In genomic region chr16:66653581-66654350, GRCh38 we compare ENCODE assay signal across 22 cellular contexts. TPM values are rescaled to one million over a fixed set of nuclear protein-coding genes. Genes with fewer than 3 reads are reported as not detected.
DNase-seq lines count a peak whose midpoint lies in the region; ATAC-seq and TF ChIP-seq lines count a peak whose summit lies in the region.
"Had no signal": no experiment of that assay in that cellular context is flagged by ENCODE, and none has a peak within 500 bp of the region (broad histone marks: within the 10 kb centered on the region; RNA-seq: fewer than 3 reads in every experiment).

No MANE protein-coding gene starts in this region.

- DNase-seq in GM23338 (ENCODE audit: low spot score) (no peak), NOMO-1 (lab: John Stamatoyannopoulos, UW; ENCODE audit: unreplicated experiment in 2 of 2) (peak; percentile 14 to 56), fibroblast of mammary gland (ENCODE audit: low read depth) (peak; percentile 59), posterior vena cava (ENCODE audit: low spot score) (peak; percentile 10), NCI-H69 (lab: John Stamatoyannopoulos, UW) (no peak), hypothalamus (lab: John Stamatoyannopoulos, UW) (no peak), progenitor cell of endocrine pancreas (ENCODE audit: low spot score, unreplicated experiment) (no peak)
- DNase-seq: activated CD8-positive, alpha-beta T cell treated with anti-CD3 and anti-CD28 coated beads for 36 hours; activated naive CD4-positive, alpha-beta T cell treated with anti-CD3 and anti-CD28 coated beads, Interleukin-2, amount 10 ng/mL, durations not matched to agents 7 days and 5 days; activated T-cell treated with anti-CD3 and anti-CD28 coated beads, Interleukin-2, amount 50 U/mL, for 4 hours; COR-L47; effector CD4-positive, alpha-beta T cell; left ventricle myocardium superior; MG63; NCI-H2081; NK-92 treated with Interleukin-12 subunit alpha and Interleukin-12 subunit beta, amount 100 ng/mL, for 24 hours; RPMI8226; stimulated activated CD8-positive, alpha-beta memory T cell treated with anti-CD3 and anti-CD28 coated beads, Interleukin-4, amount 100 ng/mL, for 48 hours had no signal

- intact Hi-C loops in posterior vena cava (cut with DNase I), result no loop called here

- H3K4me2 ChIP-seq in GM23338, result no peak overlapping the region

- H3F3A ChIP-seq in GM23338 (replicated peaks; ENCODE audit: low read depth), result no peaks in the 10 kb centered on the region

- no peaks in the 10 kb centered on the region for H3K27me3 ChIP-seq in GM23338 (ENCODE audit: insufficient read depth)
- H3K27me3 ChIP-seq: esophagus muscularis mucosa, MG63, upper lobe of right lung had no signal

- H3K9me2 ChIP-seq in GM23338 (ENCODE audit: insufficient read depth), result no peaks in the 10 kb centered on the region

- peaks cover 2% of the 10 kb centered on the region for H3K27me3 Mint-ChIP-seq in GM23338 (ENCODE audit: insufficient read depth, low read depth, poor library complexity)
- H3K27me3 Mint-ChIP-seq in progenitor cell of endocrine pancreas, result no peaks in the 10 kb centered on the region

- peaks cover 24% of the 10 kb centered on the region; the same call in 2 of the 3 replicates for H3K4me1 Mint-ChIP-seq in GM23338
- peaks cover 20% of the 10 kb centered on the region for H3K4me1 Mint-ChIP-seq in progenitor cell of endocrine pancreas (ENCODE audit: low read depth)

- TF ChIP-seq CTCF in GM23338 (conservative IDR thresholded peaks at IDR 0.05; ENCODE audit: low read depth in 2 of 2) (no peak), fibroblast of mammary gland (conservative IDR thresholded peaks at IDR 0.05; ENCODE audit: control insufficient read depth, insufficient read depth, low read depth, low read length) (no peak), progenitor cell of endocrine pancreas (IDR thresholded peaks at IDR 0.05; ENCODE audit: unreplicated experiment) (no peak)

- no peaks in the 10 kb centered on the region for H3K36me3 Mint-ChIP-seq in GM23338 (ENCODE audit: low read depth)
- no peaks in the 10 kb centered on the region for H3K36me3 Mint-ChIP-seq in progenitor cell of endocrine pancreas (ENCODE audit: insufficient read depth)
- H3K36me3 Mint-ChIP-seq: activated naive CD4-positive, alpha-beta T cell treated with anti-CD3 and anti-CD28 coated beads, Interleukin-2, amount 10 ng/mL, durations not matched to agents 7 days and 5 days had no signal

- ATAC-seq in GM23338, result no peak
- ATAC-seq: activated CD4-positive, CD25-positive, alpha-beta regulatory T cell treated with anti-CD3 and anti-CD28 coated beads, Interleukin-2, amount 50 U/mL, for 24 hours; activated CD8-positive, alpha-beta T cell treated with anti-CD3 and anti-CD28 coated beads for 36 hours; activated T-cell treated with anti-CD3 and anti-CD28 coated beads, Interleukin-2, amount 50 U/mL, for 4 hours; left ventricle myocardium superior; upper lobe of right lung had no signal

- H3K9me3 Mint-ChIP-seq in GM23338 (no peaks in the 10 kb centered on the region), progenitor cell of endocrine pancreas (ENCODE audit: low read depth) (no peaks in the 10 kb centered on the region)
- H3K9me3 Mint-ChIP-seq: activated CD8-positive, alpha-beta T cell treated with anti-CD3 and anti-CD28 coated beads for 36 hours; activated naive CD4-positive, alpha-beta T cell treated with anti-CD3 and anti-CD28 coated beads, Interleukin-2, amount 10 ng/mL, durations not matched to agents 7 days and 5 days; activated T-cell treated with anti-CD3 and anti-CD28 coated beads, Interleukin-2, amount 50 U/mL, for 4 hours had no signal

- peaks cover 7% of the 10 kb centered on the region; the same call in 1 of the 2 replicates for H4K20me1 ChIP-seq in GM23338 (replicated peaks; ENCODE audit: insufficient read depth)

- no peak overlapping the region for H3K27ac ChIP-seq in GM23338 (ENCODE audit: low read depth)
- H3K27ac ChIP-seq: esophagus muscularis mucosa, upper lobe of right lung had no signal

- H2AFZ ChIP-seq in GM23338, result no peak overlapping the region

- H3K4me3 Mint-ChIP-seq in GM23338, result no peak overlapping the region
- no peak overlapping the region for H3K4me3 Mint-ChIP-seq in progenitor cell of endocrine pancreas (ENCODE audit: low read depth)
- H3K4me3 Mint-ChIP-seq: activated CD8-positive, alpha-beta T cell treated with anti-CD3 and anti-CD28 coated beads for 36 hours; activated naive CD4-positive, alpha-beta T cell treated with anti-CD3 and anti-CD28 coated beads, Interleukin-2, amount 10 ng/mL, durations not matched to agents 7 days and 5 days; activated T-cell treated with anti-CD3 and anti-CD28 coated beads, Interleukin-2, amount 50 U/mL, for 4 hours; B cell had no signal

- peaks cover 29% of the 10 kb centered on the region for H3K79me2 ChIP-seq in GM23338 (replicated peaks; ENCODE audit: insufficient read depth)

- no peak overlapping the region for H3K4me3 ChIP-seq in GM23338
- H3K4me3 ChIP-seq in fibroblast of mammary gland (ENCODE audit: control insufficient read depth, low read depth, low read length), result no peak overlapping the region
- H3K4me3 ChIP-seq: esophagus muscularis mucosa, MG63, upper lobe of right lung had no signal

- peaks cover 8% of the 10 kb centered on the region for H3K4me1 ChIP-seq in GM23338 (ENCODE audit: insufficient read depth)

- H3K27ac Mint-ChIP-seq in GM23338 (0 out of 2 replicates have a peak overlapping the region, but pooled peaks have one; percentile 1), progenitor cell of endocrine pancreas (no peak overlapping the region)
- H3K27ac Mint-ChIP-seq: activated CD8-positive, alpha-beta T cell treated with anti-CD3 and anti-CD28 coated beads for 36 hours; activated naive CD4-positive, alpha-beta T cell treated with anti-CD3 and anti-CD28 coated beads, Interleukin-2, amount 10 ng/mL, durations not matched to agents 7 days and 5 days; B cell had no signal

- H3K36me3 ChIP-seq in GM23338 (ENCODE audit: insufficient read depth), result no peaks in the 10 kb centered on the region
- H3K36me3 ChIP-seq: esophagus muscularis mucosa, MG63, upper lobe of right lung had no signal

TF ChIP-seq in GM23338, 12 proteins besides CTCF, POLR2A, EP300 and RAD21 (continues in another document):
- TF ChIP-seq REST (IDR thresholded peaks at IDR 0.05; ENCODE audit: unreplicated experiment) (no peak), CREB1 (CRISPR knock-in tag; IDR thresholded peaks at IDR 0.05; ENCODE audit: low read depth) (no peak), EZH2 (IDR thresholded peaks at IDR 0.05; ENCODE audit: low read depth, unreplicated experiment) (no peak), NANOG (IDR thresholded peaks at IDR 0.05; ENCODE audit: borderline replicate concordance) (no peak), EZH2phosphoT487 (IDR thresholded peaks at IDR 0.05; ENCODE audit: unreplicated experiment) (no peak), ZNF114 (CRISPR knock-in tag; IDR thresholded peaks at IDR 0.05) (no peak), ETS1 (IDR thresholded peaks at IDR 0.05) (no peak), POLR2AphosphoS5 (IDR thresholded peaks at IDR 0.05; ENCODE audit: low read depth) (no peak), ZNF331 (CRISPR knock-in tag; IDR thresholded peaks at IDR 0.05; ENCODE audit: low read depth) (no peak)

RNA-seq across cellular contexts. Expression of gene CMTM4, which starts 42.8 kb away (rescaled TPM):
- 54.1 and 77.0 TPM in 2 replicates for total RNA-seq in GM23338 (2014; rRNA removed; shearing (Covaris generic))
- polyA plus RNA-seq in GM23338 (2016; fragmentation: Nextera tagmentation; extraction: Ambion mirVana), result 14.1 and 14.4 TPM in 2 replicates
- total RNA-seq in posterior vena cava (10 to 100 TPM; 14.8 to 15.0 TPM), progenitor cell of endocrine pancreas (80.9 and 82.3 TPM in 2 replicates)

RNA-seq across cellular contexts. Expression of gene CMTM3, which starts 49.3 kb away (rescaled TPM):
- total RNA-seq in GM23338 (2014; rRNA removed; shearing (Covaris generic)), result 16.4 and 20.0 TPM in 2 replicates
- 16.6 and 17.5 TPM in 2 replicates for polyA plus RNA-seq in GM23338 (2016; fragmentation: Nextera tagmentation; extraction: Ambion mirVana)
- 10 to 100 TPM; 25.8 to 29.7 TPM for total RNA-seq in posterior vena cava
- total RNA-seq in progenitor cell of endocrine pancreas, result 48.2 and 51.5 TPM in 2 replicates

Comparison
In these comparisons a context has a peak if more than half of its experiments do, and no peak if none do; other contexts are left out.
1. DNase-seq: peak in NOMO-1 (2 of 2), fibroblast of mammary gland (single experiment) and posterior vena cava (single experiment); none in GM23338 (single experiment), NCI-H69 (single experiment), hypothalamus (0 of 51) and progenitor cell of endocrine pancreas (single experiment).